In the genomic region with DNA sequence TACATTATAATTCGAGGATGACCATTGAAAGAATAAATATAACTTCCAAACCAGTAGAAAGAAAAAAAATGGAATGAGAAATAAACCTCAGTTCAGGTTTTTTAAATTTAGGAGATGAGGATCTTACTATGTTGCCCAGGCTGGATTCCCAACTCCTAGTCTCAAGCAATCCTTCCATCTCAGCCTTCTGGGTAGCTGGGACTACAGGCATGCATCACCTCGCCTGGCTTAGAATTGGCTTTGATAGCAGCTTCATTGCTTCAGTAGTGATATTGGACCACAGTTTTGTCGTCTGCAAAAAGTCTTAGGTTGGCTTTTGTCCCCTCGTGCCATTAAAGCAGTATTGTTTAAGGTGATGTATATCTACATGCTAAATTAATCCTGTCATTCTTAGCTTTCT, we compare ENCODE assay signal across 13 cellular contexts. TPM values are rescaled to one million over a fixed set of nuclear protein-coding genes. Genes with fewer than 3 reads are reported as not detected.
DNase-seq lines count a peak whose midpoint lies in the region; ATAC-seq, FAIRE-seq and TF ChIP-seq lines count a peak whose summit lies in the region.
"Had no signal": no experiment of that assay in that cellular context is flagged by ENCODE, and none has a peak within 500 bp of the region (broad histone marks: within the 10 kb centered on the region; RNA-seq: fewer than 3 reads in every experiment).

No MANE protein-coding gene starts in this region.

- H3K4me3 Mint-ChIP-seq in activated T-cell treated with anti-CD3 and anti-CD28 coated beads, Interleukin-2, amount 50 U/mL, for 24 hours: peak overlapping the region; percentile 99
- H3K4me3 Mint-ChIP-seq in T-helper 17 cell: peak overlapping the region; percentile 99

- no peaks in the 10 kb centered on the region for H3K27me3 Mint-ChIP-seq in activated T-cell treated with anti-CD3 and anti-CD28 coated beads, Interleukin-2, amount 50 U/mL, for 24 hours
- no peaks in the 10 kb centered on the region for H3K27me3 Mint-ChIP-seq in T-helper 17 cell

- no peak for FAIRE-seq in endothelial cell of umbilical vein (lab: Jason Lieb, UNC)

- TF ChIP-seq POLR2A in endothelial cell of umbilical vein (IDR thresholded peaks at IDR 0.05; ENCODE audit: low read depth, low read length): no peak
- TF ChIP-seq POLR2A in spleen (IDR thresholded peaks at IDR 0.05): no peak

- H3K36me3 ChIP-seq in endothelial cell of umbilical vein (ENCODE audit: control insufficient read depth in 2 of 2, extremely low read depth in 1 of 2, insufficient read depth in 2 of 2, low read length in 2 of 2): no peaks in the 10 kb centered on the region
- H3K36me3 ChIP-seq in spleen: peaks cover 0 to 22% (median 4%) of the 10 kb centered on the region in 6 donors
- H3K36me3 ChIP-seq in H7 (replicated peaks; ENCODE audit: control insufficient read depth, insufficient read depth, low read length): peaks cover 6% of the 10 kb centered on the region

- H3K27me3 ChIP-seq in endothelial cell of umbilical vein (ENCODE audit: control insufficient read depth in 2 of 2, insufficient read depth in 2 of 2, low read length in 2 of 2): no peaks in the 10 kb centered on the region
- H3K27me3 ChIP-seq in spleen (replicated peaks in 1 of 7): no peaks in the 10 kb centered on the region
- H3K27me3 ChIP-seq in H7 (ENCODE audit: control insufficient read depth, insufficient read depth, low read length): no peaks in the 10 kb centered on the region

- H3K4me3 ChIP-seq in endothelial cell of umbilical vein (replicated peaks in 1 of 3; ENCODE audit: insufficient read depth in 1 of 3, low read depth in 1 of 3, low read length in 3 of 3) (no peak overlapping the region), spleen (peak overlapping the region in 5 of 8 donors; percentile 24 to 100 (median 99)), H7 (ENCODE audit: insufficient read depth, low read depth, low read length) (no peak overlapping the region)

- no peaks in the 10 kb centered on the region for H3K9me3 Mint-ChIP-seq in activated T-cell treated with anti-CD3 and anti-CD28 coated beads, Interleukin-2, amount 50 U/mL, for 24 hours

- peaks cover 52% of the 10 kb centered on the region for H3K4me1 Mint-ChIP-seq in activated T-cell treated with anti-CD3 and anti-CD28 coated beads, Interleukin-2, amount 50 U/mL, for 24 hours (ENCODE audit: low read depth)
- peaks cover 35% of the 10 kb centered on the region for H3K4me1 Mint-ChIP-seq in T-helper 17 cell

- 50 to 69% (median 58%) methylated on average over 4 of the region's 4 CpGs for WGBS in spleen, 5 donors

- H3K27ac ChIP-seq in endothelial cell of umbilical vein (ENCODE audit: insufficient read depth, low read depth, low read length) (no peak overlapping the region), spleen (peak overlapping the region in 7 of 8 donors; percentile 2 to 97 (median 94))

- H3K4me1 ChIP-seq in endothelial cell of umbilical vein (ENCODE audit: control insufficient read depth, extremely low read depth, insufficient read depth, low read length) (peaks cover 17% of the 10 kb centered on the region), spleen (peaks cover 27 to 86% (median 61%) of the 10 kb centered on the region in 6 donors)

- H3K9ac ChIP-seq in endothelial cell of umbilical vein (replicated peaks; ENCODE audit: extremely low read depth, insufficient read depth, low read length): no peak overlapping the region

- dilution Hi-C loops in endothelial cell of umbilical vein (cut with MboI; ENCODE audit: extremely low pct_ligation_motif_present, low sequenced_read_pairs): no loop called here

- CTCF ChIA-PET in endothelial cell of umbilical vein (lab: Charles Lee): interaction anchor here (0.7 kb wide), 1 partner anchor 11 kb away, joined by 4 read pairs; no protein-coding TSS in a partner anchor

- H3K36me3 Mint-ChIP-seq in activated T-cell treated with anti-CD3 and anti-CD28 coated beads, Interleukin-2, amount 50 U/mL, for 24 hours (ENCODE audit: low read depth): peaks cover 65% of the 10 kb centered on the region
- H3K36me3 Mint-ChIP-seq in T-helper 17 cell (ENCODE audit: low read depth): peaks cover 2% of the 10 kb centered on the region

- H3K79me2 ChIP-seq in endothelial cell of umbilical vein (ENCODE audit: control insufficient read depth, insufficient read depth, low read length): peaks cover 64% of the 10 kb centered on the region

- H3K9me3 ChIP-seq in T-helper 17 cell (ENCODE audit: control insufficient read depth, low read length, poor library complexity, severe bottlenecking): no peaks in the 10 kb centered on the region
- H3K9me3 ChIP-seq in endothelial cell of umbilical vein (replicated peaks; ENCODE audit: control insufficient read depth, insufficient read depth, low read length): no peaks in the 10 kb centered on the region
- H3K9me3 ChIP-seq in spleen: no peaks in the 10 kb centered on the region

- ATAC-seq in T-helper 17 cell: no peak

- TF ChIP-seq CTCF in endothelial cell of umbilical vein (IDR thresholded peaks at IDR 0.05; ENCODE audit: extremely low read depth in 1 of 2, insufficient read depth in 1 of 2, low read depth in 1 of 2, low read length in 2 of 2) (no peak), spleen (IDR thresholded peaks at IDR 0.05 in 8 of 11, conservative IDR thresholded peaks at IDR 0.05 in 3 of 11) (no peak)

- H3K9me1 ChIP-seq in endothelial cell of umbilical vein (replicated peaks; ENCODE audit: control insufficient read depth, extremely low read depth, insufficient read depth, low read length): no peaks in the 10 kb centered on the region

- POLR2A ChIA-PET in endothelial cell of umbilical vein (lab: Charles Lee): no interaction called here

- H2AFZ ChIP-seq in endothelial cell of umbilical vein (ENCODE audit: low read depth, low read length): no peak overlapping the region

- BruUV-seq in endothelial cell of umbilical vein (replicated peaks; lab: Mats Ljungman, UMichigan): no TSS peak

- DNase-seq in activated T-cell treated with anti-CD3 and anti-CD28 coated beads, Interleukin-2, amount 50 U/mL, for 24 hours: no peak
- DNase-seq in activated T-cell treated with anti-CD3 and anti-CD28 coated beads for 4 hours: no peak
- no peak for DNase-seq in T-helper 17 cell
- DNase-seq in endothelial cell of umbilical vein (ENCODE audit: low read depth, low spot score): no peak
- DNase-seq in spleen: no peak
- DNase-seq in iPS-NIHi7 (ENCODE audit: extremely low spot score): no peak
- no peak for DNase-seq in Kasumi-1 (lab: John Stamatoyannopoulos, UW)
- DNase-seq in H7: no peak
- DNase-seq: effector CD4-positive, alpha-beta T cell; islet precursor cell; NCI-H1436 treated with DMSO at 0.1 percent for 48 hours; posterior cingulate gyrus; SHP77 had no signal

- peak overlapping the region; percentile 45 for H3K4me2 ChIP-seq in endothelial cell of umbilical vein (ENCODE audit: insufficient read depth, low read length)

- intact Hi-C loops in endothelial cell of umbilical vein (cut with micrococcal nuclease): no loop called here
- intact Hi-C loops in spleen (cut with DNase I; ENCODE audit: low total_unique reads): no loop called here

- no peaks in the 10 kb centered on the region for H4K20me1 ChIP-seq in endothelial cell of umbilical vein (replicated peaks; ENCODE audit: control insufficient read depth, extremely low read depth, insufficient read depth, low read length)

- peak overlapping the region; percentile 99 for H3K27ac Mint-ChIP-seq in activated T-cell treated with anti-CD3 and anti-CD28 coated beads, Interleukin-2, amount 50 U/mL, for 24 hours
- peak overlapping the region; percentile 99 for H3K27ac Mint-ChIP-seq in T-helper 17 cell

TF ChIP-seq in endothelial cell of umbilical vein, 7 proteins besides CTCF, POLR2A, EP300 and RAD21 (continues in another document):
- no peak for TF ChIP-seq JUN (IDR thresholded peaks at IDR 0.05; ENCODE audit: borderline replicate concordance, insufficient read depth, insufficient read length, low read depth)

RNA-seq across cellular contexts. Expression of a gene that starts 2.9 kb away (rescaled TPM):
- 100 to 1,000 TPM; 139 to 148 TPM for total RNA-seq in T-helper 17 cell
- 149 and 157 TPM in 2 replicates for total RNA-seq in endothelial cell of umbilical vein
- polyA plus RNA-seq in endothelial cell of umbilical vein: 59.7 and 101 TPM in 2 replicates
- 153 and 176 TPM in 2 replicates for polyA plus RNA-seq in endothelial cell of umbilical vein (2011; cell fraction: cytosol; rRNA removed)
- polyA plus RNA-seq in endothelial cell of umbilical vein (2011; cell fraction: nucleus; rRNA removed): 170 and 225 TPM in 2 replicates
- polyA plus RNA-seq in endothelial cell of umbilical vein (2012): 83.6 and 135 TPM in 2 replicates
- 69.5 and 70.4 TPM in 2 replicates for polyA minus RNA-seq in endothelial cell of umbilical vein
- polyA minus RNA-seq in endothelial cell of umbilical vein (2011; cell fraction: cytosol; rRNA and poly(A)+ RNA removed): 128 TPM
- polyA minus RNA-seq in endothelial cell of umbilical vein (2011; cell fraction: nucleus; rRNA and poly(A)+ RNA removed): 68.0 and 86.0 TPM in 2 replicates
- 100 to 1,000 TPM in 5 of 7 donors, 10 to 100 TPM in 2; 85.1 to 143 (median 110) TPM for total RNA-seq in spleen
- polyA plus RNA-seq in spleen: 100 to 1,000 TPM; 132 to 151 (median 139) TPM
- 205 and 261 TPM in 2 replicates for total RNA-seq in H7 (2014; rRNA removed; shearing (Covaris generic))

RNA-seq across cellular contexts. Expression of a gene that starts 36.1 kb away (rescaled TPM):
- total RNA-seq in T-helper 17 cell (10 to 100 TPM; 44.0 to 57.0 TPM), endothelial cell of umbilical vein (166 and 172 TPM in 2 replicates), spleen (100 to 1,000 TPM in 5 of 7 donors, 10 to 100 TPM in 2; 68.8 to 147 (median 123) TPM)
- polyA plus RNA-seq in endothelial cell of umbilical vein (216 and 227 TPM in 2 replicates), spleen (100 to 1,000 TPM; 132 to 150 (median 142) TPM)
- polyA plus RNA-seq in endothelial cell of umbilical vein (2011; cell fraction: cytosol; rRNA removed): 211 and 221 TPM in 2 replicates
- 187 and 203 TPM in 2 replicates for polyA plus RNA-seq in endothelial cell of umbilical vein (2011; cell fraction: nucleus; rRNA removed)
- polyA plus RNA-seq in endothelial cell of umbilical vein (2012): 109 and 119 TPM in 2 replicates
- 183 and 200 TPM in 2 replicates for polyA minus RNA-seq in endothelial cell of umbilical vein
- polyA minus RNA-seq in endothelial cell of umbilical vein (2011; cell fraction: cytosol; rRNA and poly(A)+ RNA removed): 71.2 TPM
- polyA minus RNA-seq in endothelial cell of umbilical vein (2011; cell fraction: nucleus; rRNA and poly(A)+ RNA removed): 47.4 and 57.1 TPM in 2 replicates
- 371 and 395 TPM in 2 replicates for total RNA-seq in H7 (2014; rRNA removed; shearing (Covaris generic))

RNA-seq across cellular contexts. Expression of a gene that starts 37.1 kb away (rescaled TPM):
- 1 to 10 TPM; 5.1 to 5.7 TPM for total RNA-seq in T-helper 17 cell
- total RNA-seq in endothelial cell of umbilical vein: 3.5 and 3.6 TPM in 2 replicates
- 1.2 and 1.3 TPM in 2 replicates for polyA plus RNA-seq in endothelial cell of umbilical vein
- 0.18 and 0.23 TPM in 2 replicates for polyA plus RNA-seq in endothelial cell of umbilical vein (2011; cell fraction: cytosol; rRNA removed)
- polyA plus RNA-seq in endothelial cell of umbilical vein (2011; cell fraction: nucleus; rRNA removed): 9.2 and 10.3 TPM in 2 replicates
- polyA plus RNA-seq in endothelial cell of umbilical vein (2012): 0.37 and 0.52 TPM in 2 replicates
- polyA minus RNA-seq in endothelial cell of umbilical vein: 7.1 and 8.0 TPM in 2 replicates
- polyA minus RNA-seq in endothelial cell of umbilical vein (2011; cell fraction: cytosol; rRNA and poly(A)+ RNA removed): not detected
- 10.4 and 12.3 TPM in 2 replicates for polyA minus RNA-seq in endothelial cell of umbilical vein (2011; cell fraction: nucleus; rRNA and poly(A)+ RNA removed)
- total RNA-seq in spleen: 1 to 10 TPM; 2.6 to 7.6 (median 5.4) TPM
- polyA plus RNA-seq in spleen: 1 to 10 TPM in 2 of 3 donors, under 1 TPM in 1; 0.55 to 1.6 (median 1.5) TPM
- total RNA-seq in H7 (2014; rRNA removed; shearing (Covaris generic)): 3.0 and 7.4 TPM in 2 replicates

Comparison
In these comparisons a context has a peak if more than half of its experiments do, and no peak if none do; other contexts are left out.
1. H3K4me3 ChIP-seq: peak in spleen (5 of 8); none in endothelial cell of umbilical vein (0 of 3) and H7 (single experiment).